20 cellular contexts compared by ENCODE assay signal in the genomic region with DNA sequence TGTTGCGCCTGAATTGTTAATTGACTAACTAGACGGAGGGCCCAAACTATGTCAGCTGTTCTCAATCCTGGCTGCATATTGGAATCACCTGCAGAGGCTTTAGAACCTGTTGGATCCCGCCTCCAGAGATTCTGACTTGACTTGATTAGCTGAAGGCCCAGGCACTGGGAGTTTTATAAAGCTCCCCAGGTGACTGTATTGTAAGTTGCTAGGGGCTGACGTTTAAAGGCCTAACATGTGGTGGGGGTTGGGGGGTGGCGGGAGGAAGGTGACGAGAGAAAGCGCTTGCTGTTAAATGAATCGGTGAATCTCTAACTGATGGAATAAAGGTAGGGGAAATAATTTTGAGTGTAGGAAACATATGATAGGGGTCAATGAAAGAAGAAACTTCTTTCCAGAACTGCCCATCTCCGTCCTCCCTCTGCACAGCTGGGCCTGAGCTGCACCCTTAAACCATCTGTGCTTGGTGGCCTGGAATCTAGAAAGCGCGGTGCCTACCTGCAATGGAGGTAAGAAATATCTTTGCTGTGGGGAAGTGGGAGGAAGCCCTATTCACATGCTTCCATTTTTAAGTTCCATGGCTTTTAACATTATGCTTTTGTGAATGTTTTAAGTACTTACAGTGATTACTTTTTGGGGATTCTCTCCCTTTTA.
"Had no signal": no experiment of that assay in that cellular context is flagged by ENCODE, and none has a peak within 500 bp of the region (broad histone marks: within the 10 kb centered on the region; RNA-seq: fewer than 3 reads in every experiment).

No MANE protein-coding gene starts in this region.

- DNase-seq: activated CD4-positive, alpha-beta memory T cell treated with anti-CD3 and anti-CD28 coated beads, Interleukin-2, amount 10 ng/mL, durations not matched to agents 7 days and 5 days; activated CD4-positive, alpha-beta T cell treated with anti-CD3 and anti-CD28 coated beads for 36 hours; activated CD8-positive, alpha-beta memory T cell treated with anti-CD3 and anti-CD28 coated beads, Interleukin-2, amount 10 ng/mL, durations not matched to agents 7 days and 5 days; activated naive CD8-positive, alpha-beta T cell treated with anti-CD3 and anti-CD28 coated beads for 36 hours; amniotic stem cell; effector CD8-positive, alpha-beta T cell; heart right ventricle; immature natural killer cell; kidney glomerular epithelial cell; left ventricle myocardium inferior; mammary epithelial cell; retina; stimulated activated CD8-positive, alpha-beta memory T cell treated with anti-CD3 and anti-CD28 coated beads, Interleukin-4, amount 100 ng/mL, for 48 hours; stimulated activated naive CD8-positive, alpha-beta T cell treated with anti-CD3 and anti-CD28 coated beads, Interleukin-15, Interleukin-2, amounts not matched to agents 100 U/mL and 50 U/mL, for 24 hours; substantia nigra; SW 1271; T-helper 2 cell; tibial artery; WERI-Rb-1 had no signal

- H3K36me3 Mint-ChIP-seq: activated CD8-positive, alpha-beta memory T cell treated with anti-CD3 and anti-CD28 coated beads, Interleukin-2, amount 10 ng/mL, durations not matched to agents 7 days and 5 days; activated naive CD8-positive, alpha-beta T cell treated with anti-CD3 and anti-CD28 coated beads for 36 hours had no signal

- H3K9me3 Mint-ChIP-seq: activated CD4-positive, alpha-beta memory T cell treated with anti-CD3 and anti-CD28 coated beads, Interleukin-2, amount 10 ng/mL, durations not matched to agents 7 days and 5 days; activated naive CD8-positive, alpha-beta T cell treated with anti-CD3 and anti-CD28 coated beads for 36 hours; immature natural killer cell had no signal

- H3K27ac Mint-ChIP-seq: activated CD4-positive, alpha-beta memory T cell treated with anti-CD3 and anti-CD28 coated beads, Interleukin-2, amount 10 ng/mL, durations not matched to agents 7 days and 5 days; activated CD4-positive, alpha-beta T cell treated with anti-CD3 and anti-CD28 coated beads for 36 hours; activated CD8-positive, alpha-beta memory T cell treated with anti-CD3 and anti-CD28 coated beads, Interleukin-2, amount 10 ng/mL, durations not matched to agents 7 days and 5 days; activated naive CD8-positive, alpha-beta T cell treated with anti-CD3 and anti-CD28 coated beads for 36 hours; immature natural killer cell had no signal

- H3K27me3 ChIP-seq: esophagus muscularis mucosa, heart right ventricle, tibial artery had no signal

- H3K4me1 Mint-ChIP-seq: activated CD4-positive, alpha-beta memory T cell treated with anti-CD3 and anti-CD28 coated beads, Interleukin-2, amount 10 ng/mL, durations not matched to agents 7 days and 5 days; activated CD4-positive, alpha-beta T cell treated with anti-CD3 and anti-CD28 coated beads for 36 hours; activated CD8-positive, alpha-beta memory T cell treated with anti-CD3 and anti-CD28 coated beads, Interleukin-2, amount 10 ng/mL, durations not matched to agents 7 days and 5 days; activated naive CD8-positive, alpha-beta T cell treated with anti-CD3 and anti-CD28 coated beads for 36 hours; immature natural killer cell had no signal

- H3K36me3 ChIP-seq: esophagus muscularis mucosa, heart right ventricle, left ventricle myocardium inferior, tibial artery, WERI-Rb-1 had no signal

- H3K4me3 Mint-ChIP-seq: activated CD4-positive, alpha-beta memory T cell treated with anti-CD3 and anti-CD28 coated beads, Interleukin-2, amount 10 ng/mL, durations not matched to agents 7 days and 5 days; activated CD4-positive, alpha-beta T cell treated with anti-CD3 and anti-CD28 coated beads for 36 hours; activated CD8-positive, alpha-beta memory T cell treated with anti-CD3 and anti-CD28 coated beads, Interleukin-2, amount 10 ng/mL, durations not matched to agents 7 days and 5 days; activated naive CD8-positive, alpha-beta T cell treated with anti-CD3 and anti-CD28 coated beads for 36 hours; immature natural killer cell had no signal

- H3K27me3 Mint-ChIP-seq: activated CD4-positive, alpha-beta memory T cell treated with anti-CD3 and anti-CD28 coated beads, Interleukin-2, amount 10 ng/mL, durations not matched to agents 7 days and 5 days; activated CD8-positive, alpha-beta memory T cell treated with anti-CD3 and anti-CD28 coated beads, Interleukin-2, amount 10 ng/mL, durations not matched to agents 7 days and 5 days; activated naive CD8-positive, alpha-beta T cell treated with anti-CD3 and anti-CD28 coated beads for 36 hours had no signal

- H3K9me3 ChIP-seq: esophagus muscularis mucosa, heart right ventricle, left ventricle myocardium inferior, tibial artery had no signal

- H3K27ac ChIP-seq: esophagus muscularis mucosa, heart right ventricle, left ventricle myocardium inferior, tibial artery, WERI-Rb-1 had no signal

- H3K4me1 ChIP-seq: esophagus muscularis mucosa, tibial artery had no signal

- H3K4me3 ChIP-seq: esophagus muscularis mucosa, heart right ventricle, left ventricle myocardium inferior, tibial artery had no signal

- ATAC-seq: activated CD4-positive, alpha-beta T cell treated with anti-CD3 and anti-CD28 coated beads for 36 hours; activated CD8-positive, alpha-beta memory T cell treated with anti-CD3 and anti-CD28 coated beads, Interleukin-2, amount 10 ng/mL, durations not matched to agents 7 days and 5 days; heart right ventricle; stimulated activated naive CD8-positive, alpha-beta T cell treated with anti-CD3 and anti-CD28 coated beads, Interleukin-15, Interleukin-2, amounts not matched to agents 100 U/mL and 50 U/mL, for 24 hours had no signal
